Comparison of ENCODE assay signal across 1 cellular context in the genomic region with DNA sequence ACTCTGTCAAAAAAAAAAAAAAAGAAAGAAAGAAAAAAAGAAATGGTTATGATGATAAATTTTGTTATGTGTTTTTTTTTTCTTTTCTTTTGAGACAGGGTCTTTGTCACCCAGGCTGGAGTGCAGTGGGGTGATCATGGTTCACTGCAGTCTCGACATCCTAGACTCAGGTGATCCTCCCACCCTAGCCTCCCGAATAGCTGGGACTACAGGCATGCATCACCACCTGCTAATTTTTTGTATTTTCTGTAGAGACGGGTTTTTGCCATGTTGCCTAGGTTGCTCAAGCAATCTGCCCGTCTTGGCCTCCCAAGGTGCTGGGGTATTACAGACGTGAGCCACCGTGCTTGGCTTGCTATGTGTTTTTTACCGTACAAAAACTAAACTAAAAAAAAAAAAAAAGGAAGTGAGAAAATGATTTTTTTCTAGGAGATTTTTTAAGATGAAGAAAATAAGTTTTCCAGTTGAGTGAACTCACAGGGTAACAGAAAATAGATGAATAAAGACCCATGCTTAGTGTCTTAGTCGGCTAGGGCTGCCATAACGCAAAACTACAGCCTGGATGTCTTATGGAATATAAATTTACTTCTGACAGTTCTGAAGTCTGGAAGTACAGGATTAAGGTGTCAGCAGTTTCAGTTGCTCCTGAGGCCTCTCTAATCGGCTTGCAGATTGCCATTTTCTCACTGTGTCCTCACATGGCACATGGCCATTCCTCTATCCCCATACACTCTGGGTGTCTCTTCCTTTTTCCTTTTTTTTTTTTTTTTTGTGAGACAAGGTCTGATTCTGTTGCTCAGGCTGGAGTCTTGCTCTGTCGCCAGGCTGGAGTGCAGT.
TF ChIP-seq lines count a peak whose summit lies in the region.

No MANE protein-coding gene starts in this region.

TF ChIP-seq in HepG2, 621 proteins besides CTCF, POLR2A, EP300 and RAD21:
- TF ChIP-seq GZF1 (CRISPR knock-in tag; IDR thresholded peaks at IDR 0.05), result no peak
- TF ChIP-seq, protein P1, sequence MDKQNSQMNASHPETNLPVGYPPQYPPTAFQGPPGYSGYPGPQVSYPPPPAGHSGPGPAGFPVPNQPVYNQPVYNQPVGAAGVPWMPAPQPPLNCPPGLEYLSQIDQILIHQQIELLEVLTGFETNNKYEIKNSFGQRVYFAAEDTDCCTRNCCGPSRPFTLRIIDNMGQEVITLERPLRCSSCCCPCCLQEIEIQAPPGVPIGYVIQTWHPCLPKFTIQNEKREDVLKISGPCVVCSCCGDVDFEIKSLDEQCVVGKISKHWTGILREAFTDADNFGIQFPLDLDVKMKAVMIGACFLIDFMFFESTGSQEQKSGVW (CRISPR knock-in tag; IDR thresholded peaks at IDR 0.05; ENCODE audit: borderline replicate concordance), result no peak
- TF ChIP-seq, protein P2, sequence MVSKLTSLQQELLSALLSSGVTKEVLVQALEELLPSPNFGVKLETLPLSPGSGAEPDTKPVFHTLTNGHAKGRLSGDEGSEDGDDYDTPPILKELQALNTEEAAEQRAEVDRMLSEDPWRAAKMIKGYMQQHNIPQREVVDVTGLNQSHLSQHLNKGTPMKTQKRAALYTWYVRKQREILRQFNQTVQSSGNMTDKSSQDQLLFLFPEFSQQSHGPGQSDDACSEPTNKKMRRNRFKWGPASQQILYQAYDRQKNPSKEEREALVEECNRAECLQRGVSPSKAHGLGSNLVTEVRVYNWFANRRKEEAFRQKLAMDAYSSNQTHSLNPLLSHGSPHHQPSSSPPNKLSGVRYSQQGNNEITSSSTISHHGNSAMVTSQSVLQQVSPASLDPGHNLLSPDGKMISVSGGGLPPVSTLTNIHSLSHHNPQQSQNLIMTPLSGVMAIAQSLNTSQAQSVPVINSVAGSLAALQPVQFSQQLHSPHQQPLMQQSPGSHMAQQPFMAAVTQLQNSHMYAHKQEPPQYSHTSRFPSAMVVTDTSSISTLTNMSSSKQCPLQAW (CRISPR knock-in tag; IDR thresholded peaks at IDR 0.05), result no peak
- TF ChIP-seq NFYB (CRISPR knock-in tag; IDR thresholded peaks at IDR 0.05), result no peak
- TF ChIP-seq ZIK1 (CRISPR knock-in tag; IDR thresholded peaks at IDR 0.05; ENCODE audit: borderline replicate concordance, low read depth), result no peak
- no peak for TF ChIP-seq POLR2AphosphoS2 (IDR thresholded peaks at IDR 0.05; ENCODE audit: low read depth, low read length)
- TF ChIP-seq NONO (IDR thresholded peaks at IDR 0.05), result no peak
- TF ChIP-seq NONO (CRISPR knock-in tag; conservative IDR thresholded peaks at IDR 0.05), result no peak
- no peak for TF ChIP-seq SIX4 (CRISPR knock-in tag; IDR thresholded peaks at IDR 0.05)
- TF ChIP-seq ZNF678 (CRISPR knock-in tag; IDR thresholded peaks at IDR 0.05), result no peak
